ENCODE assay signal across 1 cellular context in genomic region chr3:30610702-30611410, GRCh38.
TF ChIP-seq lines count a peak whose summit lies in the region.

No MANE protein-coding gene starts in this region.

TF ChIP-seq in HCT116, 20 proteins besides CTCF, POLR2A, EP300 and RAD21 (continued from another document):
- TF ChIP-seq FOSL1 (IDR thresholded peaks at IDR 0.05; ENCODE audit: low read depth) = no peak
- no peak for TF ChIP-seq YY1 (IDR thresholded peaks at IDR 0.05; ENCODE audit: extremely low read depth, insufficient replicate concordance, low read depth, low read length)
